27 cellular contexts compared by ENCODE assay signal in genomic region chr17:46036491-46036890, GRCh38. TPM values are rescaled to one million over a fixed set of nuclear protein-coding genes. Genes with fewer than 3 reads are reported as not detected.
"Had no signal": no experiment of that assay in that cellular context is flagged by ENCODE, and none has a peak within 500 bp of the region (broad histone marks: within the 10 kb centered on the region; RNA-seq: fewer than 3 reads in every experiment).

No MANE protein-coding gene starts in this region.

- H3K4me3 ChIP-seq: colonic mucosa, dorsolateral prefrontal cortex, esophagus squamous epithelium, gastroesophageal sphincter, smooth muscle cell, upper lobe of left lung had no signal

- ATAC-seq: activated CD4-positive, alpha-beta T cell treated with anti-CD3 and anti-CD28 coated beads for 36 hours; activated naive CD4-positive, alpha-beta T cell treated with anti-CD3 and anti-CD28 coated beads, Interleukin-2, amount 50 U/mL, for 72 hours; gastroesophageal sphincter; left ventricle myocardium superior; sciatic nerve had no signal

- H3K27me3 ChIP-seq: colonic mucosa, dorsolateral prefrontal cortex, esophagus squamous epithelium, gastroesophageal sphincter, upper lobe of left lung had no signal

- H3K27me3 Mint-ChIP-seq: activated B cell treated with CpG ODN at 0.5 μM for 24 hours; activated CD4-positive, alpha-beta T cell treated with anti-CD3 and anti-CD28 coated beads for 36 hours had no signal

- H3K4me1 Mint-ChIP-seq: neural crest cell had no signal

- H3K27ac Mint-ChIP-seq: activated B cell treated with CpG ODN at 0.5 μM for 24 hours; activated CD4-positive, alpha-beta T cell treated with anti-CD3 and anti-CD28 coated beads for 36 hours; T-helper 1 cell treated with Interleukin-12 subunit alpha and Interleukin-12 subunit beta and Interleukin-4 antibody, amounts not matched to agents 30 μg/mL and 1 μg/mL, for 36 hours had no signal

- H3K4me3 Mint-ChIP-seq: activated B cell treated with CpG ODN at 0.5 μM for 24 hours; activated CD4-positive, alpha-beta T cell treated with anti-CD3 and anti-CD28 coated beads for 36 hours; activated T-helper 1 cell treated with anti-CD3 and anti-CD28 coated beads, Interleukin-12 subunit alpha, Interleukin-12 subunit beta, Interleukin-2, Interleukin-4 antibody, amounts not matched to agents 30 ng/mL and 10 ng/mL and 1 ng/mL, durations not matched to agents 14 hours and 24 hours and 36 hours; neural crest cell; T-helper 1 cell treated with Interleukin-12 subunit alpha and Interleukin-12 subunit beta and Interleukin-4 antibody, amounts not matched to agents 30 μg/mL and 1 μg/mL, for 36 hours had no signal

- H3K27ac ChIP-seq: colonic mucosa, esophagus squamous epithelium, gastroesophageal sphincter, upper lobe of left lung had no signal

- H3K9me3 ChIP-seq: colonic mucosa, esophagus squamous epithelium, gastroesophageal sphincter, upper lobe of left lung had no signal

- H3K9me3 Mint-ChIP-seq: activated B cell treated with CpG ODN at 0.5 μM for 24 hours; activated naive CD4-positive, alpha-beta T cell treated with anti-CD3 and anti-CD28 coated beads, Interleukin-2, amount 50 U/mL, for 72 hours; activated T-helper 1 cell treated with anti-CD3 and anti-CD28 coated beads, Interleukin-12 subunit alpha, Interleukin-12 subunit beta, Interleukin-2, Interleukin-4 antibody, amounts not matched to agents 30 ng/mL and 10 ng/mL and 1 ng/mL, durations not matched to agents 14 hours and 24 hours and 36 hours; neural crest cell; T-helper 1 cell treated with Interleukin-12 subunit alpha and Interleukin-12 subunit beta and Interleukin-4 antibody, amounts not matched to agents 30 μg/mL and 1 μg/mL, for 36 hours had no signal

- DNase-seq: activated B cell treated with CpG ODN at 0.5 μM for 24 hours; activated CD4-positive, alpha-beta T cell treated with anti-CD3 and anti-CD28 coated beads for 36 hours; activated CD4-positive, alpha-beta T cell treated with anti-CD3 and anti-CD28 coated beads, Interleukin-2, amount 50 U/mL, for 4 hours; activated gamma-delta T cell; central memory CD4-positive, alpha-beta T cell; colonic mucosa; dorsolateral prefrontal cortex; esophagus squamous epithelium; head of caudate nucleus; hypothalamus; left ventricle myocardium superior; mammary epithelial cell; occipital lobe; stimulated activated CD4-positive, alpha-beta T cell treated with anti-CD3 and anti-CD28 coated beads, Interleukin-15, amount 100 ng/mL, for 24 hours; stimulated activated naive CD4-positive, alpha-beta T cell; upper lobe of left lung had no signal

- H3K4me1 ChIP-seq: colonic mucosa had no signal

RNA-seq across cellular contexts. Expression of gene STH, which starts 37.4 kb away (rescaled TPM):
- total RNA-seq: activated B cell treated with CpG ODN at 0.5 μM for 24 hours; activated CD4-positive, alpha-beta T cell treated with anti-CD3 and anti-CD28 coated beads for 36 hours; activated naive CD4-positive, alpha-beta T cell treated with anti-CD3 and anti-CD28 coated beads, Interleukin-2, amount 50 U/mL, for 72 hours; activated T-helper 1 cell treated with anti-CD3 and anti-CD28 coated beads, Interleukin-12 subunit alpha, Interleukin-12 subunit beta, Interleukin-2, Interleukin-4 antibody, amounts not matched to agents 30 ng/mL and 10 ng/mL and 1 ng/mL, durations not matched to agents 14 hours and 24 hours and 36 hours; astrocyte; colonic mucosa; esophagus squamous epithelium; gastroesophageal sphincter; left ventricle myocardium superior; mammary epithelial cell; neural crest cell; renal cortical epithelial cell; sciatic nerve; smooth muscle cell; subcutaneous adipose tissue; upper lobe of left lung had no signal
- polyA plus RNA-seq: mammary epithelial cell, smooth muscle cell, thymus had no signal
